Comparison of ENCODE assay signal across 1 cellular context in the genomic region with DNA sequence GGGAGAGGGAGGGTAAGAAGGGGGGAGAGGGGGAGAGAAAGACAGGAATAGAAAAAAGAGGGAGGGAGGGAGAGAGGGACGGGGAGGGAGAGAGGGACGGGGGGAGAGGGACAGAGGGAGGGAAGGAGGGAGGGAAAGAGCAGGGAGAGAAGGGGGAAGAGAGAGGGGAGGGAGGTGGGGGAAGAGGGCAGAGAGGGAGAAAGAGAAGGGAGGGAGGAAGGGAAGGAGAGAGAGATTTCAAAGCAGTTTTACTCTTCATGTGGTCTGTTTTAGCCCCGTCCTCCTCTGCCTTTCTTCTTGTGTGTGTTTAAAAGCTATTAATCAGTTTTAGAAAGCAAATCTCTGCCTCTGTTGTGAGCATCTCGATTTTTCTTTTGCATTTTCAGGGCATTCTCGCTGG.
TF ChIP-seq lines count a peak whose summit lies in the region.

No MANE protein-coding gene starts in this region.

TF ChIP-seq in neural cell, 6 proteins besides CTCF, POLR2A, EP300 and RAD21:
- TF ChIP-seq, protein P1, sequence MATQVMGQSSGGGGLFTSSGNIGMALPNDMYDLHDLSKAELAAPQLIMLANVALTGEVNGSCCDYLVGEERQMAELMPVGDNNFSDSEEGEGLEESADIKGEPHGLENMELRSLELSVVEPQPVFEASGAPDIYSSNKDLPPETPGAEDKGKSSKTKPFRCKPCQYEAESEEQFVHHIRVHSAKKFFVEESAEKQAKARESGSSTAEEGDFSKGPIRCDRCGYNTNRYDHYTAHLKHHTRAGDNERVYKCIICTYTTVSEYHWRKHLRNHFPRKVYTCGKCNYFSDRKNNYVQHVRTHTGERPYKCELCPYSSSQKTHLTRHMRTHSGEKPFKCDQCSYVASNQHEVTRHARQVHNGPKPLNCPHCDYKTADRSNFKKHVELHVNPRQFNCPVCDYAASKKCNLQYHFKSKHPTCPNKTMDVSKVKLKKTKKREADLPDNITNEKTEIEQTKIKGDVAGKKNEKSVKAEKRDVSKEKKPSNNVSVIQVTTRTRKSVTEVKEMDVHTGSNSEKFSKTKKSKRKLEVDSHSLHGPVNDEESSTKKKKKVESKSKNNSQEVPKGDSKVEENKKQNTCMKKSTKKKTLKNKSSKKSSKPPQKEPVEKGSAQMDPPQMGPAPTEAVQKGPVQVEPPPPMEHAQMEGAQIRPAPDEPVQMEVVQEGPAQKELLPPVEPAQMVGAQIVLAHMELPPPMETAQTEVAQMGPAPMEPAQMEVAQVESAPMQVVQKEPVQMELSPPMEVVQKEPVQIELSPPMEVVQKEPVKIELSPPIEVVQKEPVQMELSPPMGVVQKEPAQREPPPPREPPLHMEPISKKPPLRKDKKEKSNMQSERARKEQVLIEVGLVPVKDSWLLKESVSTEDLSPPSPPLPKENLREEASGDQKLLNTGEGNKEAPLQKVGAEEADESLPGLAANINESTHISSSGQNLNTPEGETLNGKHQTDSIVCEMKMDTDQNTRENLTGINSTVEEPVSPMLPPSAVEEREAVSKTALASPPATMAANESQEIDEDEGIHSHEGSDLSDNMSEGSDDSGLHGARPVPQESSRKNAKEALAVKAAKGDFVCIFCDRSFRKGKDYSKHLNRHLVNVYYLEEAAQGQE (IDR thresholded peaks at IDR 0.05; ENCODE audit: borderline replicate concordance) = no peak
- TF ChIP-seq MXI1 (conservative IDR thresholded peaks at IDR 0.05; ENCODE audit: poor library complexity, severe bottlenecking) (no peak), TAF1 (IDR thresholded peaks at IDR 0.05; ENCODE audit: low read depth) (no peak), POLR2AphosphoS5 (IDR thresholded peaks at IDR 0.05) (no peak), SMC3 (conservative IDR thresholded peaks at IDR 0.05; ENCODE audit: poor library complexity) (no peak), EZH2 (IDR thresholded peaks at IDR 0.05; ENCODE audit: borderline replicate concordance, insufficient read depth, low read length, poor library complexity, severe bottlenecking) (no peak)
